Comparison of ENCODE assay signal across 26 cellular contexts in genomic region chr2:190460533-190460932, GRCh38.
"Had no signal": no experiment of that assay in that cellular context is flagged by ENCODE, and none has a peak within 500 bp of the region (broad histone marks: within the 10 kb centered on the region; RNA-seq: fewer than 3 reads in every experiment).

No MANE protein-coding gene starts in this region.

- H3K27me3 Mint-ChIP-seq: activated CD4-positive, alpha-beta T cell treated with anti-CD3 and anti-CD28 coated beads, Interleukin-2, amount 10 ng/mL, durations not matched to agents 7 days and 5 days; activated T-cell treated with anti-CD3 and anti-CD28 coated beads, Interleukin-2, amount 50 U/mL, for 24 hours had no signal

- H3K36me3 ChIP-seq: adrenal gland had no signal

- H3K4me3 Mint-ChIP-seq: activated CD4-positive, alpha-beta T cell treated with anti-CD3 and anti-CD28 coated beads, Interleukin-2, amount 10 ng/mL, durations not matched to agents 7 days and 5 days; activated CD8-positive, alpha-beta T cell treated with anti-CD3 and anti-CD28 coated beads, Interleukin-2, amount 10 ng/mL, durations not matched to agents 7 days and 5 days; activated T-cell treated with anti-CD3 and anti-CD28 coated beads, Interleukin-2, amount 50 U/mL, for 24 hours had no signal

- H3K4me1 ChIP-seq: adrenal gland, body of pancreas had no signal

- H3K9me3 Mint-ChIP-seq: activated naive CD4-positive, alpha-beta T cell treated with anti-CD3 and anti-CD28 coated beads, Interleukin-2, amount 50 U/mL, for 72 hours; activated T-cell treated with anti-CD3 and anti-CD28 coated beads, Interleukin-2, amount 50 U/mL, for 24 hours; activated T-helper 2 cell treated with anti-CD3 and anti-CD28 coated beads, Interferon-gamma antibody, Interleukin-2, Interleukin-4, amounts not matched to agents 10 μg/mL and 5 μg/mL and 100 μg/mL, durations not matched to agents 14 hours and 24 hours and 36 hours had no signal

- H3K4me3 ChIP-seq: adrenal gland, body of pancreas had no signal

- H3K27ac ChIP-seq: adrenal gland, body of pancreas had no signal

- H3K9me3 ChIP-seq: adrenal gland, body of pancreas had no signal

- H3K27me3 ChIP-seq: adrenal gland, body of pancreas had no signal

- ATAC-seq: activated CD8-positive, alpha-beta T cell treated with anti-CD3 and anti-CD28 coated beads, Interleukin-2, amount 10 ng/mL, durations not matched to agents 7 days and 5 days; activated naive CD4-positive, alpha-beta T cell treated with anti-CD3 and anti-CD28 coated beads, Interleukin-2, amount 50 U/mL, for 72 hours; body of pancreas had no signal

- H3K27ac Mint-ChIP-seq: activated CD4-positive, alpha-beta T cell treated with anti-CD3 and anti-CD28 coated beads, Interleukin-2, amount 10 ng/mL, durations not matched to agents 7 days and 5 days; activated CD8-positive, alpha-beta T cell treated with anti-CD3 and anti-CD28 coated beads, Interleukin-2, amount 10 ng/mL, durations not matched to agents 7 days and 5 days; activated naive CD4-positive, alpha-beta T cell treated with anti-CD3 and anti-CD28 coated beads, Interleukin-2, amount 50 U/mL, for 72 hours; activated T-cell treated with anti-CD3 and anti-CD28 coated beads, Interleukin-2, amount 50 U/mL, for 24 hours; activated T-helper 2 cell treated with anti-CD3 and anti-CD28 coated beads, Interferon-gamma antibody, Interleukin-2, Interleukin-4, amounts not matched to agents 10 μg/mL and 5 μg/mL and 100 μg/mL, durations not matched to agents 14 hours and 24 hours and 36 hours had no signal

- DNase-seq: activated CD4-positive, alpha-beta T cell treated with anti-CD3 and anti-CD28 coated beads, Interleukin-2, amount 10 ng/mL, durations not matched to agents 7 days and 5 days; activated CD4-positive, alpha-beta T cell treated with anti-CD3 and anti-CD28 coated beads, Interleukin-2, amount 50 U/mL, for 48 hours; activated CD8-positive, alpha-beta T cell treated with anti-CD3 and anti-CD28 coated beads, Interleukin-2, amount 10 ng/mL, durations not matched to agents 7 days and 5 days; activated gamma-delta T cell; activated naive CD4-positive, alpha-beta T cell treated with Interleukin-2 at 50 U/mL for 16 hours; activated T-cell treated with anti-CD3 and anti-CD28 coated beads, Interleukin-2, amount 50 U/mL, for 24 hours; adrenal gland; body of pancreas; caudate nucleus; cerebellar nuclear complex; Kasumi-1; MM.1S; MV-4-11; NCI-H1092; NCI-H1436 treated with DMSO at 0.1 percent for 48 hours; NCI-H1694 treated with DMSO at 0.1 percent for 48 hours; NCI-H2029; NCI-H345; NCI-H524 treated with DMSO at 0.1 percent for 48 hours; NCI-H748 treated with DMSO at 0.1 percent for 48 hours; Right ventricle myocardium superior; SW 1271; T-helper 1 cell; T1000 had no signal
